ENCODE assay signal across 16 cellular contexts in genomic region chr15:83913034-83913632, GRCh38.
DNase-seq lines count a peak whose midpoint lies in the region; ATAC-seq and TF ChIP-seq lines count a peak whose summit lies in the region.
"Had no signal": no experiment of that assay in that cellular context is flagged by ENCODE, and none has a peak within 500 bp of the region (broad histone marks: within the 10 kb centered on the region; RNA-seq: fewer than 3 reads in every experiment).

No MANE protein-coding gene starts in this region.

- peak overlapping the region; percentile 47 for H3K9ac ChIP-seq in neuronal stem cell (ENCODE audit: low read depth, low read length, poor library complexity)
- H3K9ac ChIP-seq: BLaER1, KMS-11 had no signal

- H3K4me1 ChIP-seq in neuronal stem cell (ENCODE audit: control insufficient read depth in 2 of 2, insufficient read depth in 1 of 2, low read depth in 1 of 2, low read length in 2 of 2) = no peaks in the 10 kb centered on the region
- H3K4me1 ChIP-seq: BLaER1, HAP-1 had no signal

- ATAC-seq in HG03520 (IDR thresholded peaks at IDR 0.05; ENCODE audit: unreplicated experiment) = peak; percentile 55
- ATAC-seq in GM19023 (IDR thresholded peaks at IDR 0.05; ENCODE audit: unreplicated experiment) = no peak

- no peak overlapping the region for H3K27ac ChIP-seq in neuronal stem cell (replicated peaks; ENCODE audit: low read length)
- H3K27ac ChIP-seq: BLaER1, HL-60, KMS-11 had no signal

- H3K4me3 ChIP-seq in neuronal stem cell (ENCODE audit: low read length in 2 of 2) = no peak overlapping the region
- H3K4me3 ChIP-seq: BLaER1, HAP-1 had no signal

- no peak overlapping the region for H2AFZ ChIP-seq in neuronal stem cell (ENCODE audit: low read length)

- POLR2A ChIA-PET in GM10248 (lab: Yijun Ruan, JAX) = no interaction called here

- in situ Hi-C loops in GM13976 (cut with MboI; ENCODE audit: low sequenced_read_pairs, unreplicated experiment) = no loop called here

- H3K18ac ChIP-seq in neuronal stem cell (ENCODE audit: low read length) = no peak overlapping the region

- H2BK5ac ChIP-seq in neuronal stem cell (ENCODE audit: low read length) = no peak overlapping the region

- DNase-seq in GM10248 (ENCODE audit: extremely low spot score) = peak; percentile 22
- DNase-seq in GM13976 (ENCODE audit: low spot score) = peak; percentile 46
- DNase-seq in neuronal stem cell (ENCODE audit: low spot score) = no peak
- no peak for DNase-seq in NCI-H1092 (lab: John Stamatoyannopoulos, UW)
- no peak for DNase-seq in GM19240 (ENCODE audit: insufficient read length, low spot score)
- DNase-seq: 8988T; CD4-positive, alpha-beta memory T cell; DMS153; DMS79; GDM1 had no signal

- H3K79me1 ChIP-seq in neuronal stem cell (ENCODE audit: low read depth, low read length) = no peaks in the 10 kb centered on the region

- CTCF ChIA-PET in GM10248 (lab: Yijun Ruan, JAX) = no interaction called here

- no peaks in the 10 kb centered on the region for H3K9me3 ChIP-seq in neuronal stem cell (replicated peaks in 1 of 2; ENCODE audit: control insufficient read depth in 2 of 2, insufficient read depth in 1 of 2, low read depth in 1 of 2, low read length in 2 of 2)
- H3K9me3 ChIP-seq: BLaER1, HAP-1 had no signal

- H2BK15ac ChIP-seq in neuronal stem cell (ENCODE audit: low read length) = no peak overlapping the region

- no peak overlapping the region for H3K23ac ChIP-seq in neuronal stem cell (ENCODE audit: low read depth, low read length, poor library complexity)

- no peak overlapping the region for H4K91ac ChIP-seq in neuronal stem cell (ENCODE audit: low read depth, low read length, poor library complexity)

- no peaks in the 10 kb centered on the region for H3K36me3 ChIP-seq in neuronal stem cell (replicated peaks in 1 of 2; ENCODE audit: control insufficient read depth in 2 of 2, insufficient read depth in 2 of 2, low read length in 2 of 2)
- H3K36me3 ChIP-seq: BLaER1, HAP-1 had no signal

- no peak overlapping the region for H3K4me2 ChIP-seq in neuronal stem cell (ENCODE audit: insufficient read depth, low read length, poor library complexity, severe bottlenecking)
- H3K4me2 ChIP-seq: BLaER1, KMS-11 had no signal

- TF ChIP-seq CTCF in GM10248 (IDR thresholded peaks at IDR 0.05; ENCODE audit: control extremely low read depth, extremely low read depth, low read depth, missing control alignments) (no peak), GM13976 (IDR thresholded peaks at IDR 0.05; ENCODE audit: borderline replicate concordance, control extremely low read depth, extremely low read depth, insufficient read depth, missing control alignments) (no peak)

- H3K14ac ChIP-seq in neuronal stem cell (ENCODE audit: low read length) = no peak overlapping the region

- no peak overlapping the region for H4K8ac ChIP-seq in neuronal stem cell (ENCODE audit: low read depth, low read length)

- no peak overlapping the region for H3K4ac ChIP-seq in neuronal stem cell (ENCODE audit: low read length)

- H3K27me3 ChIP-seq in neuronal stem cell (ENCODE audit: control insufficient read depth in 3 of 3, insufficient read depth in 3 of 3, low read depth in 1 of 3, low read length in 3 of 3) = no peaks in the 10 kb centered on the region
- H3K27me3 ChIP-seq: BLaER1 had no signal

- H2AK5ac ChIP-seq in neuronal stem cell (ENCODE audit: low read depth, low read length) = no peak overlapping the region

- no peak overlapping the region for H2BK120ac ChIP-seq in neuronal stem cell (ENCODE audit: low read depth, low read length)

- WGBS in neuronal stem cell (ENCODE audit: extremely low coverage in 2 of 2, insufficient read length in 2 of 2, insufficient replicate concordance in 1 of 2), 2 donors = no CpG with 5 or more reads among the region's 14 CpGs

- H2BK12ac ChIP-seq in neuronal stem cell (ENCODE audit: low read length) = no peak overlapping the region

Comparison
In these comparisons a context has a peak if more than half of its experiments do, and no peak if none do; other contexts are left out.
1. DNase-seq: peak in GM10248 (single experiment) and GM13976 (single experiment); none in neuronal stem cell (single experiment), NCI-H1092 (single experiment) and GM19240 (single experiment).